2 cellular contexts compared by ENCODE assay signal in the genomic region with DNA sequence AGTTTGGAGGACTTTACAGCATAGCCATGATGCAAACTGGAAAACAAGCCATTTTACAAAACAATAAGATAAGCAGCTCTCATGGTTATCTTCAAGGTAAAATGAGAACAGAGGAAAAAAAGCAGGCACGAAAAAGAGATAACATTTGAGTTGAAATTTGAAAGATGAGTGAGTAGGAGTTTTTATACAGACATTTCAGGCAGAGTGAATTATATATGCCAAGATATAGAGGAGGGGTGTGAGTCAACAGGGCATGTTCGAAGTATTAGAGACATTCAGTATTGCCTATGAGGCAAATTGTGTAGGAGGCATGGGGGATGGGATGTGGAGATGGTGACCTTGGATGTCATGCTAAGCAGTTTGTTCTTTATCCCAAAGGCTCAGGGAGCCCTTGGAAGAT.
TF ChIP-seq lines count a peak whose summit lies in the region.

No MANE protein-coding gene starts in this region.

TF ChIP-seq in GM23338, 12 proteins besides CTCF, POLR2A, EP300 and RAD21 (continued from another document):
- no peak for TF ChIP-seq EZH2phosphoT487 (IDR thresholded peaks at IDR 0.05; ENCODE audit: unreplicated experiment)
- no peak for TF ChIP-seq ZNF114 (CRISPR knock-in tag; IDR thresholded peaks at IDR 0.05)

TF ChIP-seq in K562, 482 proteins besides CTCF, POLR2A, EP300 and RAD21 (continued from another document and continues in another):
- TF ChIP-seq, protein P1, sequence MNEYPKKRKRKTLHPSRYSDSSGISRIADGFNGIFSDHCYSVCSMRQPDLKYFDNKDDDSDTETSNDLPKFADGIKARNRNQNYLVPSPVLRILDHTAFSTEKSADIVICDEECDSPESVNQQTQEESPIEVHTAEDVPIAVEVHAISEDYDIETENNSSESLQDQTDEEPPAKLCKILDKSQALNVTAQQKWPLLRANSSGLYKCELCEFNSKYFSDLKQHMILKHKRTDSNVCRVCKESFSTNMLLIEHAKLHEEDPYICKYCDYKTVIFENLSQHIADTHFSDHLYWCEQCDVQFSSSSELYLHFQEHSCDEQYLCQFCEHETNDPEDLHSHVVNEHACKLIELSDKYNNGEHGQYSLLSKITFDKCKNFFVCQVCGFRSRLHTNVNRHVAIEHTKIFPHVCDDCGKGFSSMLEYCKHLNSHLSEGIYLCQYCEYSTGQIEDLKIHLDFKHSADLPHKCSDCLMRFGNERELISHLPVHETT (CRISPR knock-in tag; conservative IDR thresholded peaks at IDR 0.05 in 1 of 2, IDR thresholded peaks at IDR 0.05 in 1 of 2): no peak
- TF ChIP-seq ARID1B (IDR thresholded peaks at IDR 0.05): peak; percentile 69
- 0 out of 2 replicates have a peak, but pooled peaks have one; percentile 34 for TF ChIP-seq SMARCE1 (IDR thresholded peaks at IDR 0.05)
- TF ChIP-seq, protein P2, sequence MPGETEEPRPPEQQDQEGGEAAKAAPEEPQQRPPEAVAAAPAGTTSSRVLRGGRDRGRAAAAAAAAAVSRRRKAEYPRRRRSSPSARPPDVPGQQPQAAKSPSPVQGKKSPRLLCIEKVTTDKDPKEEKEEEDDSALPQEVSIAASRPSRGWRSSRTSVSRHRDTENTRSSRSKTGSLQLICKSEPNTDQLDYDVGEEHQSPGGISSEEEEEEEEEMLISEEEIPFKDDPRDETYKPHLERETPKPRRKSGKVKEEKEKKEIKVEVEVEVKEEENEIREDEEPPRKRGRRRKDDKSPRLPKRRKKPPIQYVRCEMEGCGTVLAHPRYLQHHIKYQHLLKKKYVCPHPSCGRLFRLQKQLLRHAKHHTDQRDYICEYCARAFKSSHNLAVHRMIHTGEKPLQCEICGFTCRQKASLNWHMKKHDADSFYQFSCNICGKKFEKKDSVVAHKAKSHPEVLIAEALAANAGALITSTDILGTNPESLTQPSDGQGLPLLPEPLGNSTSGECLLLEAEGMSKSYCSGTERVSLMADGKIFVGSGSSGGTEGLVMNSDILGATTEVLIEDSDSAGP (CRISPR knock-in tag; IDR thresholded peaks at IDR 0.05): no peak
- no peak for TF ChIP-seq POU5F1 (IDR thresholded peaks at IDR 0.05; ENCODE audit: borderline replicate concordance, low read depth, low read length, partially characterized antibody)
- TF ChIP-seq, protein P3, sequence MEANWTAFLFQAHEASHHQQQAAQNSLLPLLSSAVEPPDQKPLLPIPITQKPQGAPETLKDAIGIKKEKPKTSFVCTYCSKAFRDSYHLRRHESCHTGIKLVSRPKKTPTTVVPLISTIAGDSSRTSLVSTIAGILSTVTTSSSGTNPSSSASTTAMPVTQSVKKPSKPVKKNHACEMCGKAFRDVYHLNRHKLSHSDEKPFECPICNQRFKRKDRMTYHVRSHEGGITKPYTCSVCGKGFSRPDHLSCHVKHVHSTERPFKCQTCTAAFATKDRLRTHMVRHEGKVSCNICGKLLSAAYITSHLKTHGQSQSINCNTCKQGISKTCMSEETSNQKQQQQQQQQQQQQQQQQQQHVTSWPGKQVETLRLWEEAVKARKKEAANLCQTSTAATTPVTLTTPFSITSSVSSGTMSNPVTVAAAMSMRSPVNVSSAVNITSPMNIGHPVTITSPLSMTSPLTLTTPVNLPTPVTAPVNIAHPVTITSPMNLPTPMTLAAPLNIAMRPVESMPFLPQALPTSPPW (CRISPR knock-in tag; IDR thresholded peaks at IDR 0.05): no peak
- peak; percentile 32; the same call in 1 of the 2 replicates for TF ChIP-seq ADNP (tag; IDR thresholded peaks at IDR 0.05)
- TF ChIP-seq, protein P4, sequence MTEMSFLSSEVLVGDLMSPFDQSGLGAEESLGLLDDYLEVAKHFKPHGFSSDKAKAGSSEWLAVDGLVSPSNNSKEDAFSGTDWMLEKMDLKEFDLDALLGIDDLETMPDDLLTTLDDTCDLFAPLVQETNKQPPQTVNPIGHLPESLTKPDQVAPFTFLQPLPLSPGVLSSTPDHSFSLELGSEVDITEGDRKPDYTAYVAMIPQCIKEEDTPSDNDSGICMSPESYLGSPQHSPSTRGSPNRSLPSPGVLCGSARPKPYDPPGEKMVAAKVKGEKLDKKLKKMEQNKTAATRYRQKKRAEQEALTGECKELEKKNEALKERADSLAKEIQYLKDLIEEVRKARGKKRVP (CRISPR knock-in tag; IDR thresholded peaks at IDR 0.05): no peak
- TF ChIP-seq, protein P5, sequence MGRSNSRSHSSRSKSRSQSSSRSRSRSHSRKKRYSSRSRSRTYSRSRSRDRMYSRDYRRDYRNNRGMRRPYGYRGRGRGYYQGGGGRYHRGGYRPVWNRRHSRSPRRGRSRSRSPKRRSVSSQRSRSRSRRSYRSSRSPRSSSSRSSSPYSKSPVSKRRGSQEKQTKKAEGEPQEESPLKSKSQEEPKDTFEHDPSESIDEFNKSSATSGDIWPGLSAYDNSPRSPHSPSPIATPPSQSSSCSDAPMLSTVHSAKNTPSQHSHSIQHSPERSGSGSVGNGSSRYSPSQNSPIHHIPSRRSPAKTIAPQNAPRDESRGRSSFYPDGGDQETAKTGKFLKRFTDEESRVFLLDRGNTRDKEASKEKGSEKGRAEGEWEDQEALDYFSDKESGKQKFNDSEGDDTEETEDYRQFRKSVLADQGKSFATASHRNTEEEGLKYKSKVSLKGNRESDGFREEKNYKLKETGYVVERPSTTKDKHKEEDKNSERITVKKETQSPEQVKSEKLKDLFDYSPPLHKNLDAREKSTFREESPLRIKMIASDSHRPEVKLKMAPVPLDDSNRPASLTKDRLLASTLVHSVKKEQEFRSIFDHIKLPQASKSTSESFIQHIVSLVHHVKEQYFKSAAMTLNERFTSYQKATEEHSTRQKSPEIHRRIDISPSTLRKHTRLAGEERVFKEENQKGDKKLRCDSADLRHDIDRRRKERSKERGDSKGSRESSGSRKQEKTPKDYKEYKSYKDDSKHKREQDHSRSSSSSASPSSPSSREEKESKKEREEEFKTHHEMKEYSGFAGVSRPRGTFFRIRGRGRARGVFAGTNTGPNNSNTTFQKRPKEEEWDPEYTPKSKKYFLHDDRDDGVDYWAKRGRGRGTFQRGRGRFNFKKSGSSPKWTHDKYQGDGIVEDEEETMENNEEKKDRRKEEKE (IDR thresholded peaks at IDR 0.05; ENCODE audit: borderline replicate concordance in 1 of 2, control insufficient read depth in 1 of 2, low read depth in 2 of 2, low read length in 1 of 2): no peak
- TF ChIP-seq, protein P6, sequence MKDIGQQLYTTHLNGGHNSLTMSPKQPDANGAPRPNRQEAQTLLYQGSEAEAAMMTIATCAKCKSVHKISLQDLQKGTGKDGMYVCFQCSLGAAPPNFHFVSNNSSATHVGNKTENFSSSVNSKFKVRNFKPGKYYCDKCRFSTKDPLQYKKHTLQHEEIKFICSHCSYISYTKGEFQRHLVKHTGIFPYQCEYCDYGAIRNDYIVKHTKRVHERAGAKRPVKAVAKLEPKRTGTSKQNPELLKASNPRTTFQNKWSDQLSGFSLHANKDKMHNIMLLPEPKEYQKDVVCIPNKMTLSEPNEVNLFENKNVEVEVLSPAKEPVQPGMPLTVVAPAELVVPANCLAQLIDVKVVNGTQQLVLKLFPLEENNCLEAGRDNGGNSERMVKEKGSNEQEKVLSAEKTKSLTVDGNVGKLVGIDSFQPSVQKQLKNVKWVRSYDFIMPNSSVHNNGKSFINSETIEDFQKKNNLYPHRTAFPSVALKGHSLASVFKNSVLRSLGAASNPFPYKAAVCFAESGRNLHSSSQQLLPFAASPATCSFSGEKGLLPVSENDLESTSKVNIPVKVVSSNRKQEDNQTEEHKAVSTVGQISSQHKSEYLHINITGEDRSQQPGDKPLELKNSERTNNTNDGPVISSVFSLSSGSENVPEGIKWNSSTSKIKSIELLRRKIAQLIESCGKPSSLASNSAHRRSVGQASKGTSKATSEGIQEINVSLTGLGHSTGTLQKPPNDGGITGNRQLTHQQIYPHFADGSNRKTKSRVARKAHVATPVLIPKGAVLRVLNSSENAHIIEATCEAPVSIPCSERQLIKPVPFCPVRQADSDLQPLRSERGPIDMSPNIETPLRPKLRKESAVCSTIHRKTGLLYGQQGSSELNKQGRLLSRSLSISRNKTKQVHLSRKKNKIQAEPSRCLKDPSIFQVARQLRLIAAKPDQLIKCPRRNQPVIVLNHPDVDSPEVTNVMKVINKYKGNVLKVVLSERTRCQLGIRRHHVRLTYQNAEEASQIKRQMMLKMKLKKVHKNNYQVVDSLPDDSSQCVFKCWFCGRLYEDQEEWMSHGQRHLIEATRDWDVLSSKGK (CRISPR knock-in tag; IDR thresholded peaks at IDR 0.05): no peak
- TF ChIP-seq, protein P7, sequence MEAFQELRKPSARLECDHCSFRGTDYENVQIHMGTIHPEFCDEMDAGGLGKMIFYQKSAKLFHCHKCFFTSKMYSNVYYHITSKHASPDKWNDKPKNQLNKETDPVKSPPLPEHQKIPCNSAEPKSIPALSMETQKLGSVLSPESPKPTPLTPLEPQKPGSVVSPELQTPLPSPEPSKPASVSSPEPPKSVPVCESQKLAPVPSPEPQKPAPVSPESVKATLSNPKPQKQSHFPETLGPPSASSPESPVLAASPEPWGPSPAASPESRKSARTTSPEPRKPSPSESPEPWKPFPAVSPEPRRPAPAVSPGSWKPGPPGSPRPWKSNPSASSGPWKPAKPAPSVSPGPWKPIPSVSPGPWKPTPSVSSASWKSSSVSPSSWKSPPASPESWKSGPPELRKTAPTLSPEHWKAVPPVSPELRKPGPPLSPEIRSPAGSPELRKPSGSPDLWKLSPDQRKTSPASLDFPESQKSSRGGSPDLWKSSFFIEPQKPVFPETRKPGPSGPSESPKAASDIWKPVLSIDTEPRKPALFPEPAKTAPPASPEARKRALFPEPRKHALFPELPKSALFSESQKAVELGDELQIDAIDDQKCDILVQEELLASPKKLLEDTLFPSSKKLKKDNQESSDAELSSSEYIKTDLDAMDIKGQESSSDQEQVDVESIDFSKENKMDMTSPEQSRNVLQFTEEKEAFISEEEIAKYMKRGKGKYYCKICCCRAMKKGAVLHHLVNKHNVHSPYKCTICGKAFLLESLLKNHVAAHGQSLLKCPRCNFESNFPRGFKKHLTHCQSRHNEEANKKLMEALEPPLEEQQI (IDR thresholded peaks at IDR 0.05): peak; percentile 39; the same call in 1 of the 2 replicates
- TF ChIP-seq, protein P8, sequence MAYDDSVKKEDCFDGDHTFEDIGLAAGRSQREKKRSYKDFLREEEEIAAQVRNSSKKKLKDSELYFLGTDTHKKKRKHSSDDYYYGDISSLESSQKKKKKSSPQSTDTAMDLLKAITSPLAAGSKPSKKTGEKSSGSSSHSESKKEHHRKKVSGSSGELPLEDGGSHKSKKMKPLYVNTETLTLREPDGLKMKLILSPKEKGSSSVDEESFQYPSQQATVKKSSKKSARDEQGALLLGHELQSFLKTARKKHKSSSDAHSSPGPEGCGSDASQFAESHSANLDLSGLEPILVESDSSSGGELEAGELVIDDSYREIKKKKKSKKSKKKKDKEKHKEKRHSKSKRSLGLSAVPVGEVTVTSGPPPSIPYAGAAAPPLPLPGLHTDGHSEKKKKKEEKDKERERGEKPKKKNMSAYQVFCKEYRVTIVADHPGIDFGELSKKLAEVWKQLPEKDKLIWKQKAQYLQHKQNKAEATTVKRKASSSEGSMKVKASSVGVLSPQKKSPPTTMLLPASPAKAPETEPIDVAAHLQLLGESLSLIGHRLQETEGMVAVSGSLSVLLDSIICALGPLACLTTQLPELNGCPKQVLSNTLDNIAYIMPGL (CRISPR knock-in tag; IDR thresholded peaks at IDR 0.05): no peak
- no peak for TF ChIP-seq ZNF134 (CRISPR knock-in tag; conservative IDR thresholded peaks at IDR 0.05)
- no peak for TF ChIP-seq CAMTA2 (CRISPR knock-in tag; conservative IDR thresholded peaks at IDR 0.05)
- TF ChIP-seq MTA1 (IDR thresholded peaks at IDR 0.05; ENCODE audit: borderline replicate concordance): no peak
- peak; percentile 45 for TF ChIP-seq EGR1 (conservative IDR thresholded peaks at IDR 0.05)
- no peak for TF ChIP-seq BACH1 (tag; IDR thresholded peaks at IDR 0.05)
- no peak for TF ChIP-seq SIN3B (IDR thresholded peaks at IDR 0.05; ENCODE audit: low read depth)
- TF ChIP-seq ZZZ3 (IDR thresholded peaks at IDR 0.05): no peak
- TF ChIP-seq TRIM24 (IDR thresholded peaks at IDR 0.05): 0 out of 4 replicates have a peak, but pooled peaks of 1 of the 2 experiments have one; percentile 18
- TF ChIP-seq SOX6 (IDR thresholded peaks at IDR 0.05): peak; percentile 76
- TF ChIP-seq CBFA2T2 (conservative IDR thresholded peaks at IDR 0.05): 0 out of 2 replicates have a peak, but pooled peaks have one; percentile 22
- TF ChIP-seq TAF9B (IDR thresholded peaks at IDR 0.05; ENCODE audit: partially characterized antibody): peak; percentile 16
- TF ChIP-seq, protein P9, sequence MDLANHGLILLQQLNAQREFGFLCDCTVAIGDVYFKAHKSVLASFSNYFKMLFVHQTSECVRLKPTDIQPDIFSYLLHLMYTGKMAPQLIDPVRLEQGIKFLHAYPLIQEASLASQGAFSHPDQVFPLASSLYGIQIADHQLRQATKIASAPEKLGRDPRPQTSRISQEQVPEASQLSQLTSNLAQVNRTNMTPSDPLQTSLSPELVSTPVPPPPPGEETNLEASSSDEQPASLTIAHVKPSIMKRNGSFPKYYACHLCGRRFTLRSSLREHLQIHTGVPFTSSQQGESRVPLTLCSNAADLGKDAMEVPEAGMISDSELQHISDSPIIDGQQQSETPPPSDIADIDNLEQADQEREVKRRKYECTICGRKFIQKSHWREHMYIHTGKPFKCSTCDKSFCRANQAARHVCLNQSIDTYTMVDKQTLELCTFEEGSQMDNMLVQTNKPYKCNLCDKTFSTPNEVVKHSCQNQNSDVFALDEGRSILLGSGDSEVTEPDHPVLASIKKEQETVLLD (IDR thresholded peaks at IDR 0.05): no peak
- TF ChIP-seq KHSRP (IDR thresholded peaks at IDR 0.05): no peak
- TF ChIP-seq CBFA2T3 (IDR thresholded peaks at IDR 0.05): peak; percentile 66
- 0 out of 2 replicates have a peak, but pooled peaks have one; percentile 8 for TF ChIP-seq MAFG (tag; conservative IDR thresholded peaks at IDR 0.05)
- TF ChIP-seq POLR2G (IDR thresholded peaks at IDR 0.05; ENCODE audit: low read depth, low read length): no peak
- 0 out of 2 replicates have a peak, but pooled peaks have one; percentile 13 for TF ChIP-seq NFIC (IDR thresholded peaks at IDR 0.05)
- peak; percentile 61; the same call in 1 of the 2 replicates for TF ChIP-seq SMARCA4 (IDR thresholded peaks at IDR 0.05)
- no peak for TF ChIP-seq ILK (tag; IDR thresholded peaks at IDR 0.05; ENCODE audit: borderline replicate concordance, low read depth)
- no peak for TF ChIP-seq NR4A1 (CRISPR knock-in tag; IDR thresholded peaks at IDR 0.05)
- TF ChIP-seq NR4A1 (tag; IDR thresholded peaks at IDR 0.05): no peak
- no peak for TF ChIP-seq DIDO1 (tag; IDR thresholded peaks at IDR 0.05; ENCODE audit: low read depth)
- TF ChIP-seq CHD2 (IDR thresholded peaks at IDR 0.05; ENCODE audit: low read depth, low read length): no peak
- TF ChIP-seq, protein P10, sequence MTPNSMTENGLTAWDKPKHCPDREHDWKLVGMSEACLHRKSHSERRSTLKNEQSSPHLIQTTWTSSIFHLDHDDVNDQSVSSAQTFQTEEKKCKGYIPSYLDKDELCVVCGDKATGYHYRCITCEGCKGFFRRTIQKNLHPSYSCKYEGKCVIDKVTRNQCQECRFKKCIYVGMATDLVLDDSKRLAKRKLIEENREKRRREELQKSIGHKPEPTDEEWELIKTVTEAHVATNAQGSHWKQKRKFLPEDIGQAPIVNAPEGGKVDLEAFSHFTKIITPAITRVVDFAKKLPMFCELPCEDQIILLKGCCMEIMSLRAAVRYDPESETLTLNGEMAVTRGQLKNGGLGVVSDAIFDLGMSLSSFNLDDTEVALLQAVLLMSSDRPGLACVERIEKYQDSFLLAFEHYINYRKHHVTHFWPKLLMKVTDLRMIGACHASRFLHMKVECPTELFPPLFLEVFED (CRISPR knock-in tag; conservative IDR thresholded peaks at IDR 0.05): no peak
- TF ChIP-seq SRF (CRISPR knock-in tag; IDR thresholded peaks at IDR 0.05): no peak
- TF ChIP-seq RHOXF2B (CRISPR knock-in tag; conservative IDR thresholded peaks at IDR 0.05): no peak
- TF ChIP-seq NCOR1 (IDR thresholded peaks at IDR 0.05): 0 out of 2 replicates have a peak, but pooled peaks have one; percentile 23
- no peak for TF ChIP-seq ZC3H8 (IDR thresholded peaks at IDR 0.05)
- TF ChIP-seq NFE2L1 (tag; IDR thresholded peaks at IDR 0.05; ENCODE audit: borderline replicate concordance, low read depth): no peak
- no peak for TF ChIP-seq RBM15 (IDR thresholded peaks at IDR 0.05; ENCODE audit: insufficient read depth, low read length)
- TF ChIP-seq ZC3H4 (CRISPR knock-in tag; IDR thresholded peaks at IDR 0.05; ENCODE audit: borderline replicate concordance): no peak
